In the genomic region with DNA sequence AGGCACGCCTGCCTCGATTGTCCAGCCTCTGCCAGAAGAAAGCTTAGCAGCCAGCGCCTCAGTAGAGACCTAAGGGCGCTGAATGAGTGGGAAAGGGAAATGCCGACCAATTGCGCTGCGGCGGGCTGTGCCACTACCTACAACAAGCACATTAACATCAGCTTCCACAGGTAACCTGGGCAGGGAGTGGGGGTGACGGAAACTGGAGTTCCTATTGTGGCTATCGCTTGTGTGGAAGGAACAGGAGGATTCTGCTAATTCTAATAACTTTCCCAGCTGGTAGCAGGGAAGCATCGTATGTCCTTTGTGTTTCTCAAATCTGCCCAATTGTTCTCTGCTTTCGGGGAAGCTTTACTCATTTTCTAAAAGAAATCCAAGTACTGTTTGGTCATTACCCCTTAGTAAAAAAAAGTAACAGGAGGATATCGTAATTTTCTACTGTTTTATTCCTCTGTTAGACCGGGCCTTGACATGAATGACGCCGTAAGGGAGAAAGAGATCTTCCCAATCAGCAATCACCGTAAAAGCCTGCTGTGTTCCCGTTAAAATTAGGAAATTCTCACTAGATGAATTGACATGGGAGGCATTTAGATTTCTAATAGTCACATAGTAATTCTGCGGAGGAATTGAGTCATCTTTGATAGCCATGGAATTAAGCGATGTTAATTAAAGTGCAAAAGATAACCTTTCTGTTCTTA, we compare ENCODE assay signal across 8 cellular contexts. TPM values are rescaled to one million over a fixed set of nuclear protein-coding genes. Genes with fewer than 3 reads are reported as not detected.
A peak's percentile ranks its signal among the peaks of the same experiment; 100 is the strongest.
DNase-seq lines count a peak whose midpoint lies in the region; ATAC-seq, FAIRE-seq and TF ChIP-seq lines count a peak whose summit lies in the region.

No MANE protein-coding gene starts in this region.

- no peak for FAIRE-seq in GM19239 (lab: Jason Lieb, UNC)

- H3K27me3 Mint-ChIP-seq in Calu3 (ENCODE audit: unreplicated experiment) = no peaks in the 10 kb centered on the region

- H3K4me3 Mint-ChIP-seq in Calu3 (ENCODE audit: low read depth, unreplicated experiment) = peak overlapping the region; percentile 97

- H4K20me1 ChIP-seq in mammary epithelial cell (ENCODE audit: insufficient read depth, low read length) = no peaks in the 10 kb centered on the region

- peaks cover 62% of the 10 kb centered on the region for H3K79me2 ChIP-seq in mammary epithelial cell (ENCODE audit: insufficient read depth, low read length)

- DNase-seq in Calu3 (no peak), mammary epithelial cell (peak; percentile 16), lung (ENCODE audit: low spot score) (no peak), Ammon's horn (ENCODE audit: low spot score) (no peak), GM19239 (ENCODE audit: insufficient read length, low spot score) (no peak)

- CTCF ChIA-PET in Calu3 (lab: Charles Lee) = interaction anchor here (0.6 to 2.9 kb wide), 8 partner anchors 16 to 176 kb away, joined by 3 to 27 read pairs (median 4); partner anchors contain the start of gene TMEM19
- CTCF ChIA-PET in mammary epithelial cell (lab: Charles Lee; ENCODE audit: low non-redundant PET) = interaction anchor here (0.6 to 1.3 kb wide), 3 partner anchors 23 to 82 kb away, joined by 3 to 37 read pairs (median 6); no protein-coding TSS in a partner anchor

- peaks cover 2% of the 10 kb centered on the region for H3K9me3 Mint-ChIP-seq in Calu3 (ENCODE audit: low read depth, unreplicated experiment)

- peaks cover 53% of the 10 kb centered on the region for H3K36me3 Mint-ChIP-seq in Calu3 (ENCODE audit: insufficient read depth, unreplicated experiment)

- H3K27ac Mint-ChIP-seq in Calu3 (ENCODE audit: unreplicated experiment) = peak overlapping the region; percentile 98

- no peaks in the 10 kb centered on the region for H3K9me3 ChIP-seq in KOPT-K1 (ENCODE audit: insufficient read depth, low read length, poor library complexity, severe bottlenecking)
- no peaks in the 10 kb centered on the region for H3K9me3 ChIP-seq in mammary epithelial cell (replicated peaks; ENCODE audit: insufficient read depth, low read length)
- no peaks in the 10 kb centered on the region for H3K9me3 ChIP-seq in lung (ENCODE audit: control insufficient read depth in 2 of 2, insufficient read depth in 1 of 2, low read length in 1 of 2)

- in situ Hi-C loops in mammary epithelial cell (cut with MboI; ENCODE audit: low sequenced_read_pairs in 2 of 2) = loop anchor here in 1 of 2 donors (5.0 kb wide), 1 partner anchor 88 kb away; the partner anchor contains the start of gene RAB21

- whole genome bisulfite sequencing in mammary epithelial cell (ENCODE audit: low coverage, missing lambda C conversion rate) = 2% methylated on average over 19 of the region's 20 CpGs
- WGBS in lung, 2 donors = 1% methylated on average over 20 of the region's 20 CpGs
- under 1% methylated on average over 20 of the region's 20 CpGs for WGBS in urinary bladder

- ATAC-seq in GM19455 (IDR thresholded peaks at IDR 0.05; ENCODE audit: unreplicated experiment) = peak; percentile 18
- no peak for ATAC-seq in lung (ENCODE audit: insufficient read depth, low FRiP score)

- H2AFZ ChIP-seq in mammary epithelial cell (ENCODE audit: low read depth, low read length) = peak overlapping the region; percentile 93

- H3K27ac ChIP-seq in KOPT-K1 (ENCODE audit: low read depth, low read length, poor library complexity, severe bottlenecking) (peak overlapping the region; percentile 78), mammary epithelial cell (ENCODE audit: insufficient read depth, low read depth, low read length) (peak overlapping the region; percentile 96), lung (ENCODE audit: low read depth in 1 of 2, low read length in 1 of 2) (peak overlapping the region; percentile 89 to 98), urinary bladder (ENCODE audit: low read depth) (peak overlapping the region; percentile 87)

- H3K4me1 ChIP-seq in mammary epithelial cell (ENCODE audit: insufficient read depth, low read length) (peaks cover 13% of the 10 kb centered on the region), lung (ENCODE audit: control insufficient read depth in 2 of 2, insufficient read depth in 2 of 2, low read length in 2 of 2) (peaks cover 5 to 10% of the 10 kb centered on the region in 2 donors), urinary bladder (ENCODE audit: insufficient read depth) (peaks cover 2% of the 10 kb centered on the region)

- peak overlapping the region; percentile 99 for H3K9ac ChIP-seq in mammary epithelial cell (ENCODE audit: insufficient read depth, low read length)

- H3K36me3 ChIP-seq in KOPT-K1 (ENCODE audit: insufficient read depth, low read length) (peaks cover 11% of the 10 kb centered on the region), mammary epithelial cell (ENCODE audit: insufficient read depth, low read length) (peaks cover 5% of the 10 kb centered on the region), lung (ENCODE audit: control insufficient read depth in 2 of 2, insufficient read depth in 2 of 2, low read length in 2 of 2) (no peaks in the 10 kb centered on the region), urinary bladder (ENCODE audit: insufficient read depth) (no peaks in the 10 kb centered on the region)

- intact Hi-C loops in Calu3 (cut with micrococcal nuclease; ENCODE audit: unreplicated experiment) = loop anchor here (1.0 to 5.0 kb wide), 2 partner anchors 83 to 173 kb away; partner anchors contain the start of gene TBC1D15
- intact Hi-C loops in mammary epithelial cell (cut with micrococcal nuclease) = loop anchor here (1.0 to 10.0 kb wide), 3 partner anchors 22 to 180 kb away; partner anchors contain the start of gene TMEM19

- BruUV-seq in Calu3 (replicated peaks; lab: Mats Ljungman, UMichigan) = TSS peak; percentile 76
- BruUV-seq in mammary epithelial cell (replicated peaks; lab: Mats Ljungman, UMichigan) = TSS peak; percentile 58

- peaks cover 17% of the 10 kb centered on the region for H3K4me1 Mint-ChIP-seq in Calu3 (ENCODE audit: low read depth, unreplicated experiment)

- peak overlapping the region; percentile 53 to 98 (median 92) for H3K4me3 ChIP-seq in mammary epithelial cell (replicated peaks in 1 of 3; ENCODE audit: insufficient read depth in 1 of 3, low read depth in 2 of 3, low read length in 3 of 3)
- peak overlapping the region; percentile 80 for H3K4me3 ChIP-seq in lung
- H3K4me3 ChIP-seq in urinary bladder (ENCODE audit: low read depth, low read length) = peak overlapping the region; percentile 63

- dilution Hi-C loops in mammary epithelial cell (cut with HindIII; ENCODE audit: low sequenced_read_pairs) = loop anchor here (5.0 kb wide), 2 partner anchors 53 to 83 kb away; no protein-coding TSS in a partner anchor

- no peak for TF ChIP-seq CTCF in Calu3 (IDR thresholded peaks at IDR 0.05; ENCODE audit: unreplicated experiment)
- no peak for TF ChIP-seq CTCF in mammary epithelial cell (conservative IDR thresholded peaks at IDR 0.05 in 1 of 2, IDR thresholded peaks at IDR 0.05 in 1 of 2; ENCODE audit: extremely low read depth in 1 of 2, insufficient read depth in 1 of 2, low read depth in 1 of 2, low read length in 2 of 2)
- TF ChIP-seq CTCF in lung (IDR thresholded peaks at IDR 0.05; ENCODE audit: control extremely low read depth, extremely low read depth) = no peak

- H3K27me3 ChIP-seq in mammary epithelial cell (ENCODE audit: insufficient read depth, low read length) (no peaks in the 10 kb centered on the region), lung (ENCODE audit: control insufficient read depth, insufficient read depth) (no peaks in the 10 kb centered on the region)

- peak overlapping the region; percentile 80 for H3K4me2 ChIP-seq in mammary epithelial cell (ENCODE audit: insufficient read depth, low read depth, low read length)

RNA-seq across cellular contexts. Expression of gene THAP2, which starts 0.5 kb away (rescaled TPM):
- total RNA-seq in Calu3 (2022) (8.3 and 9.6 TPM in 2 replicates), mammary epithelial cell (1 to 10 TPM; 3.8 to 5.5 TPM), lung (10 to 100 TPM in 1 of 2 donors, 1 to 10 TPM in 1; 3.3 to 10.5 TPM), urinary bladder (15.9 TPM)
- polyA plus RNA-seq in mammary epithelial cell (1.1 TPM), lung (1 to 10 TPM; 2.7 to 5.0 TPM), urinary bladder (3.1 TPM)
- polyA minus RNA-seq in mammary epithelial cell = not detected

RNA-seq across cellular contexts. Expression of gene ZFC3H1, which starts 0.9 kb away (rescaled TPM):
- total RNA-seq in Calu3 (2022) (64.0 and 66.6 TPM in 2 replicates), mammary epithelial cell (10 to 100 TPM; 31.2 to 50.2 TPM), lung (100 to 1,000 TPM in 1 of 2 donors, 10 to 100 TPM in 1; 38.3 to 107 TPM), urinary bladder (109 TPM)
- polyA plus RNA-seq in mammary epithelial cell (13.6 TPM), lung (10 to 100 TPM; 15.5 to 20.9 TPM), urinary bladder (16.9 TPM)
- polyA minus RNA-seq in mammary epithelial cell = 12.2 TPM

RNA-seq across cellular contexts. Expression of gene TMEM19, which starts 21.3 kb away (rescaled TPM):
- total RNA-seq in Calu3 (2022) (20.6 and 29.6 TPM in 2 replicates), mammary epithelial cell (10 to 100 TPM; 22.1 to 41.7 TPM), lung (10 to 100 TPM; 13.1 to 25.2 TPM), urinary bladder (42.0 TPM)
- polyA plus RNA-seq in mammary epithelial cell (23.6 TPM), lung (10 to 100 TPM in 1 of 2 donors, 1 to 10 TPM in 1; 8.9 to 13.8 TPM), urinary bladder (13.5 TPM)
- polyA minus RNA-seq in mammary epithelial cell = 21.6 TPM
